ENCODE assay signal across 18 cellular contexts in genomic region chr14:67429651-67430205, GRCh38.
"Had no signal": no experiment of that assay in that cellular context is flagged by ENCODE, and none has a peak within 500 bp of the region (broad histone marks: within the 10 kb centered on the region; RNA-seq: fewer than 3 reads in every experiment).

No MANE protein-coding gene starts in this region.

- H3K36me3 ChIP-seq: gastroesophageal sphincter, right lobe of liver, spleen, upper lobe of right lung had no signal

- H3K27me3 ChIP-seq: right lobe of liver had no signal

- H3K4me3 ChIP-seq: coronary artery, gastroesophageal sphincter, psoas muscle, right lobe of liver, spleen, upper lobe of right lung had no signal

- ATAC-seq: activated CD4-positive, alpha-beta T cell treated with anti-CD3 and anti-CD28 coated beads for 36 hours; activated T-helper 17 cell treated with anti-CD3 and anti-CD28 coated beads, Interleukin-2, amount 50 U/mL, for 72 hours; gastroesophageal sphincter; psoas muscle; right lobe of liver; stimulated activated memory B cell treated with anti-CD40 and anti-IgM and Interleukin-4, amounts not matched to agents 10 μg/mL and 1 μg/mL and 100 μg/mL, for 72 hours; upper lobe of right lung had no signal

- H3K4me1 ChIP-seq: right lobe of liver, upper lobe of right lung had no signal

- H3K27ac ChIP-seq: coronary artery, gastroesophageal sphincter, psoas muscle, right lobe of liver, spleen, upper lobe of right lung, VCaP had no signal

- H3K9me3 ChIP-seq: gastroesophageal sphincter, psoas muscle, right lobe of liver, spleen, upper lobe of right lung had no signal

- DNase-seq: activated CD4-positive, alpha-beta T cell treated with anti-CD3 and anti-CD28 coated beads for 36 hours; activated naive CD4-positive, alpha-beta T cell treated with anti-CD3 and anti-CD28 coated beads for 36 hours; activated T-cell treated with anti-CD3 and anti-CD28 coated beads for 4 hours; effector CD4-positive, alpha-beta T cell; kidney glomerular epithelial cell; mesendoderm; nephron progenitor cell; psoas muscle; right lobe of liver; spleen; stimulated activated CD4-positive, alpha-beta T cell treated with anti-CD3 and anti-CD28 coated beads, Interleukin-1b, Interleukin-23, amount 100 ng/mL, for 48 hours; T-helper 9 cell; upper lobe of right lung had no signal
